In the genomic region with DNA sequence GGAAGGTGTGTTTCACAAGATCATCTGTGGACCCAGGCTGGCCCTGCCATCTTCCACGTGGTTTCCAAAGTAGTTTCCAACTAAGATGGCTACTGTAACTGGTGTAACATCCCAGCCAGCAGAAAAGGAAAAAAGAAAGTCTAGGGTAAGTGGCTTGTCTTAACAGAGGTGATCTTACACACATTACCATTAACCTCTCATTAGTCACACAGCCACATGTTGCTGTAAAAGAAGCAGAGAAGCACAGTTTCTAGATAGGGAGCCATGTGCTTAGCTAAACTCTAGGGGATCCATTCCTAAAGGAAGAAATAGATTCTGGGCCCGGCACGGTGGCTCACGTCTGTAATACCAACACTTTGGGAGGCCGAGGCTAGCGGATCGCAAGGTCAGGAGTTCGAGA, we compare ENCODE assay signal across 1 cellular context.
TF ChIP-seq lines count a peak whose summit lies in the region.

No MANE protein-coding gene starts in this region.

TF ChIP-seq in GM23338, 12 proteins besides CTCF, POLR2A, EP300 and RAD21 (continued from another document):
- TF ChIP-seq, protein P1, sequence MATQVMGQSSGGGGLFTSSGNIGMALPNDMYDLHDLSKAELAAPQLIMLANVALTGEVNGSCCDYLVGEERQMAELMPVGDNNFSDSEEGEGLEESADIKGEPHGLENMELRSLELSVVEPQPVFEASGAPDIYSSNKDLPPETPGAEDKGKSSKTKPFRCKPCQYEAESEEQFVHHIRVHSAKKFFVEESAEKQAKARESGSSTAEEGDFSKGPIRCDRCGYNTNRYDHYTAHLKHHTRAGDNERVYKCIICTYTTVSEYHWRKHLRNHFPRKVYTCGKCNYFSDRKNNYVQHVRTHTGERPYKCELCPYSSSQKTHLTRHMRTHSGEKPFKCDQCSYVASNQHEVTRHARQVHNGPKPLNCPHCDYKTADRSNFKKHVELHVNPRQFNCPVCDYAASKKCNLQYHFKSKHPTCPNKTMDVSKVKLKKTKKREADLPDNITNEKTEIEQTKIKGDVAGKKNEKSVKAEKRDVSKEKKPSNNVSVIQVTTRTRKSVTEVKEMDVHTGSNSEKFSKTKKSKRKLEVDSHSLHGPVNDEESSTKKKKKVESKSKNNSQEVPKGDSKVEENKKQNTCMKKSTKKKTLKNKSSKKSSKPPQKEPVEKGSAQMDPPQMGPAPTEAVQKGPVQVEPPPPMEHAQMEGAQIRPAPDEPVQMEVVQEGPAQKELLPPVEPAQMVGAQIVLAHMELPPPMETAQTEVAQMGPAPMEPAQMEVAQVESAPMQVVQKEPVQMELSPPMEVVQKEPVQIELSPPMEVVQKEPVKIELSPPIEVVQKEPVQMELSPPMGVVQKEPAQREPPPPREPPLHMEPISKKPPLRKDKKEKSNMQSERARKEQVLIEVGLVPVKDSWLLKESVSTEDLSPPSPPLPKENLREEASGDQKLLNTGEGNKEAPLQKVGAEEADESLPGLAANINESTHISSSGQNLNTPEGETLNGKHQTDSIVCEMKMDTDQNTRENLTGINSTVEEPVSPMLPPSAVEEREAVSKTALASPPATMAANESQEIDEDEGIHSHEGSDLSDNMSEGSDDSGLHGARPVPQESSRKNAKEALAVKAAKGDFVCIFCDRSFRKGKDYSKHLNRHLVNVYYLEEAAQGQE (IDR thresholded peaks at IDR 0.05; ENCODE audit: unreplicated experiment), result no peak
- TF ChIP-seq CREB1 (CRISPR knock-in tag; IDR thresholded peaks at IDR 0.05; ENCODE audit: low read depth) (no peak), POLR2AphosphoS5 (IDR thresholded peaks at IDR 0.05; ENCODE audit: low read depth) (no peak), ZNF331 (CRISPR knock-in tag; IDR thresholded peaks at IDR 0.05; ENCODE audit: low read depth) (no peak), EZH2phosphoT487 (IDR thresholded peaks at IDR 0.05; ENCODE audit: unreplicated experiment) (no peak), EZH2 (IDR thresholded peaks at IDR 0.05; ENCODE audit: low read depth, unreplicated experiment) (no peak)
